28 cellular contexts compared by ENCODE assay signal in genomic region chr2:222733470-222733845, GRCh38.
"Had no signal": no experiment of that assay in that cellular context is flagged by ENCODE, and none has a peak within 500 bp of the region (broad histone marks: within the 10 kb centered on the region; RNA-seq: fewer than 3 reads in every experiment).

No MANE protein-coding gene starts in this region.

- H3K4me1 ChIP-seq: adrenal gland had no signal

- FAIRE-seq: astrocyte, endometrium had no signal

- H3K36me3 Mint-ChIP-seq: activated naive CD8-positive, alpha-beta T cell treated with anti-CD3 and anti-CD28 coated beads for 36 hours; mesothelial cell of epicardium; naive thymus-derived CD4-positive, alpha-beta T cell; stimulated activated naive B cell treated with anti-CD40 and anti-IgM and Interleukin-4, amounts not matched to agents 10 μg/mL and 1 μg/mL and 100 μg/mL, for 72 hours had no signal

- H3K27me3 ChIP-seq: adrenal gland, brain microvascular endothelial cell, gastrocnemius medialis, right atrium auricular region, testis, upper lobe of right lung had no signal

- H3K27ac ChIP-seq: brain microvascular endothelial cell, gastrocnemius medialis, upper lobe of right lung, WERI-Rb-1 had no signal

- H3K36me3 ChIP-seq: adrenal gland, brain microvascular endothelial cell, gastrocnemius medialis, right atrium auricular region, upper lobe of right lung, WERI-Rb-1 had no signal

- H3K9me3 ChIP-seq: adrenal gland, gastrocnemius medialis, right atrium auricular region, testis, upper lobe of right lung had no signal

- H3K27ac Mint-ChIP-seq: activated naive CD4-positive, alpha-beta T cell treated with anti-CD3 and anti-CD28 coated beads for 36 hours; activated naive CD8-positive, alpha-beta T cell treated with anti-CD3 and anti-CD28 coated beads for 36 hours; activated T-helper 1 cell treated with anti-CD3 and anti-CD28 coated beads, Interleukin-12 subunit alpha, Interleukin-12 subunit beta, Interleukin-2, Interleukin-4 antibody, amounts not matched to agents 30 ng/mL and 10 ng/mL and 1 ng/mL, durations not matched to agents 14 hours and 24 hours and 36 hours; dendritic cell treated with granulocyte-macrophage colony-stimulating factor and Interleukin-4, amounts not matched to agents 40 ng/mL and 50 ng/mL, for 4 days; mesothelial cell of epicardium; naive thymus-derived CD4-positive, alpha-beta T cell; stimulated activated naive B cell treated with anti-CD40 and anti-IgM and Interleukin-4, amounts not matched to agents 10 μg/mL and 1 μg/mL and 100 μg/mL, for 72 hours; T-helper 17 cell had no signal

- DNase-seq: activated CD4-positive, alpha-beta T cell treated with anti-CD3 and anti-CD28 coated beads for 48 hours; activated CD4-positive, alpha-beta T cell treated with anti-CD3 and anti-CD28 coated beads, Interleukin-2, amount 50 U/mL, for 48 hours; activated CD8-positive, alpha-beta memory T cell treated with anti-CD3 and anti-CD28 coated beads, Interleukin-2, amount 50 U/mL, for 4 hours; activated effector memory CD4-positive, alpha-beta T cell treated with anti-CD3 and anti-CD28 coated beads, Interleukin-2, amount 50 U/mL, for 16 hours; activated naive CD4-positive, alpha-beta T cell treated with anti-CD3 and anti-CD28 coated beads for 36 hours; activated naive CD8-positive, alpha-beta T cell treated with anti-CD3 and anti-CD28 coated beads for 36 hours; activated T-cell treated with anti-CD3 and anti-CD28 coated beads, Interleukin-2, amount 50 U/mL, for 1 hour; adrenal gland; brain microvascular endothelial cell; effector CD4-positive, alpha-beta T cell; gastrocnemius medialis; glutamatergic neuron; naive thymus-derived CD4-positive, alpha-beta T cell; stimulated activated CD4-positive, alpha-beta T cell treated with anti-CD3 and anti-CD28 coated beads, Interleukin-15, amount 100 ng/mL, for 24 hours; stimulated activated CD4-positive, alpha-beta T cell treated with anti-CD3 and anti-CD28 coated beads, Interleukin-2, amount 100 ng/mL, for 24 hours; stimulated activated naive B cell treated with anti-CD40 and anti-IgM and Interleukin-4, amounts not matched to agents 10 μg/mL and 1 μg/mL and 100 μg/mL, for 72 hours; T-helper 17 cell; T1000; upper lobe of right lung; WERI-Rb-1 had no signal

- H3K4me3 ChIP-seq: adrenal gland, gastrocnemius medialis, right atrium auricular region, testis, upper lobe of right lung had no signal

- H3K9me3 Mint-ChIP-seq: activated naive CD4-positive, alpha-beta T cell treated with anti-CD3 and anti-CD28 coated beads for 36 hours; activated naive CD8-positive, alpha-beta T cell treated with anti-CD3 and anti-CD28 coated beads for 36 hours; activated T-helper 1 cell treated with anti-CD3 and anti-CD28 coated beads, Interleukin-12 subunit alpha, Interleukin-12 subunit beta, Interleukin-2, Interleukin-4 antibody, amounts not matched to agents 30 ng/mL and 10 ng/mL and 1 ng/mL, durations not matched to agents 14 hours and 24 hours and 36 hours; naive thymus-derived CD4-positive, alpha-beta T cell had no signal

- ATAC-seq: activated CD4-positive, CD25-positive, alpha-beta regulatory T cell treated with anti-CD3 and anti-CD28 coated beads, Interleukin-2, amount 50 U/mL, for 24 hours; gastrocnemius medialis; naive thymus-derived CD4-positive, alpha-beta T cell; stimulated activated naive B cell treated with anti-CD40 and anti-IgM and Interleukin-4, amounts not matched to agents 10 μg/mL and 1 μg/mL and 100 μg/mL, for 72 hours; T-helper 17 cell had no signal

- H3K4me3 Mint-ChIP-seq: activated naive CD4-positive, alpha-beta T cell treated with anti-CD3 and anti-CD28 coated beads for 36 hours; activated naive CD8-positive, alpha-beta T cell treated with anti-CD3 and anti-CD28 coated beads for 36 hours; activated T-helper 1 cell treated with anti-CD3 and anti-CD28 coated beads, Interleukin-12 subunit alpha, Interleukin-12 subunit beta, Interleukin-2, Interleukin-4 antibody, amounts not matched to agents 30 ng/mL and 10 ng/mL and 1 ng/mL, durations not matched to agents 14 hours and 24 hours and 36 hours; dendritic cell treated with granulocyte-macrophage colony-stimulating factor and Interleukin-4, amounts not matched to agents 40 ng/mL and 50 ng/mL, for 4 days; mesothelial cell of epicardium; naive thymus-derived CD4-positive, alpha-beta T cell; stimulated activated naive B cell treated with anti-CD40 and anti-IgM and Interleukin-4, amounts not matched to agents 10 μg/mL and 1 μg/mL and 100 μg/mL, for 72 hours; T-helper 17 cell had no signal

- H3K27me3 Mint-ChIP-seq: dendritic cell treated with granulocyte-macrophage colony-stimulating factor and Interleukin-4, amounts not matched to agents 40 ng/mL and 50 ng/mL, for 4 days had no signal
